Comparison of ENCODE assay signal across 1 cellular context in the genomic region with DNA sequence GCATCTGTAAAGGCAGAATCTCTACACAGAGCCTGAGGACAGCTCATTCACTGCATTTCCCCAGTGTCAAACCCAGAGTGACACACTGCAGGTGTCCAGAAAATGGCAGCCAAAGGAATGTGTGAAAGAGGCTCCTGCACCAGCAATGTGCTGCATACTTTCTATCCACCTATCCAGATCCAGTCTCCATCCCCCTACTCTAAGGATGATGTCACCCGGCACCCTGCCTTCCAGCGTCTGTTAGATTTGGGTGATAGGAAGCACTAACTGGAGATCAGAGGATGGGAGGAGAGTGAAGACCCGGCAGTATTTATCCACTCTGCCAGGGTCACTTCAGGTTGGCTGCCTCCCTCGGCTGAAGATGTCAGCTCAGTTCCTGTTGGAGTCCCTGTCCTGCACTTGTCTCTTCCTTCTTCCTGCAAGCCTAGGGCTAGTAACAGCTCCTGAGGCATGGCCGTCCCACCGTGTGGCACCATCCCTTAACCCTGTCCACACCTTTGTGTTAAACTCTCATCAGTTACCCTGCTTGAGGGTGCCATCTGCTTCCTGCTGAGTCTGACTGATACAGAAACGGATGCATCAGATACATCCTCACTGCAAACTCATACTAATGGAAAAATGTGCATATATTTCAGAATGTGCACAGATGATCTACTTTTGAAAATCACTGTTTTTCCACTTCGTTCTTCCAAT.
TF ChIP-seq lines count a peak whose summit lies in the region.

No MANE protein-coding gene starts in this region.

TF ChIP-seq in endothelial cell of umbilical vein, 7 proteins besides CTCF, POLR2A, EP300 and RAD21:
- TF ChIP-seq MYC (IDR thresholded peaks at IDR 0.05; ENCODE audit: low read depth, low read length) (no peak), FOS (IDR thresholded peaks at IDR 0.05; ENCODE audit: borderline replicate concordance, insufficient read depth, low read length) (no peak), POLR2AphosphoS5 (IDR thresholded peaks at IDR 0.05; ENCODE audit: insufficient read depth, low read depth, low read length) (no peak), GATA2 (IDR thresholded peaks at IDR 0.05; ENCODE audit: insufficient read depth, insufficient read length, low read depth, low read length) (no peak), EZH2 (IDR thresholded peaks at IDR 0.05; ENCODE audit: borderline replicate concordance, low read depth, low read length, severe bottlenecking) (no peak), MAX (IDR thresholded peaks at IDR 0.05; ENCODE audit: insufficient read depth, insufficient read length) (no peak), JUN (IDR thresholded peaks at IDR 0.05; ENCODE audit: borderline replicate concordance, insufficient read depth, insufficient read length, low read depth) (no peak)
